Comparison of ENCODE assay signal across 28 cellular contexts in the genomic region with DNA sequence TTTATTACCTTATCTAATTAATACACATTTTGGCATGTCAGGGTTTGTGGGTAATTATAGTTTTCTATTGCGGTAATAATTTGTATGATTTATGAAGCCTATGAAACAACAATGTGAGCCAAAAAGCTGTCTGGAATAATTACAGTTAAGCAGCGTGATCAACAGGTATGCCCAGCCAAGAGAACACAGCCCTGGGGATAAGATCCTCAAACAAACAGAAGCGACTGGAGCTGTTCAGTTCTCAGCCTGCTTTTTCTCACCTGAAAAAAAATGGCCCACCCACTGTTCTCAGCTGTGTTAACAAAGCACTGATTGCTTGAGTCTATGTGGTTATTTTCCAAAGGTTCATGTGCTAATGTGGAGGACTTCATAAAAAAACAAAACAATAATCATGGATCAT.
"Had no signal": no experiment of that assay in that cellular context is flagged by ENCODE, and none has a peak within 500 bp of the region (broad histone marks: within the 10 kb centered on the region; RNA-seq: fewer than 3 reads in every experiment).

No MANE protein-coding gene starts in this region.

- H3K27ac Mint-ChIP-seq: activated naive CD4-positive, alpha-beta T cell treated with anti-CD3 and anti-CD28 coated beads, Interleukin-2, amount 50 U/mL, for 72 hours; activated naive CD8-positive, alpha-beta T cell treated with anti-CD3 and anti-CD28 coated beads, Interleukin-2, amount 50 U/mL, for 24 hours; T-helper 1 cell treated with Interleukin-12 subunit alpha and Interleukin-12 subunit beta and Interleukin-4 antibody, amounts not matched to agents 30 μg/mL and 1 μg/mL, for 36 hours; WTC11 had no signal

- H3K9me3 ChIP-seq: ascending aorta, body of pancreas, SJSA1 had no signal

- H3K36me3 Mint-ChIP-seq: activated naive CD4-positive, alpha-beta T cell treated with anti-CD3 and anti-CD28 coated beads, Interleukin-2, amount 50 U/mL, for 72 hours; WTC11 had no signal

- H3K36me3 ChIP-seq: ascending aorta, SJSA1 had no signal

- FAIRE-seq: colon, RCC 7860 had no signal

- H3K4me1 Mint-ChIP-seq: central memory CD8-positive, alpha-beta T cell had no signal

- H3K4me3 ChIP-seq: ascending aorta, body of pancreas, SJSA1 had no signal

- H3K27me3 ChIP-seq: ascending aorta, body of pancreas, SJSA1 had no signal

- ATAC-seq: activated naive CD4-positive, alpha-beta T cell treated with anti-CD3 and anti-CD28 coated beads, Interleukin-2, amount 50 U/mL, for 72 hours; activated naive CD8-positive, alpha-beta T cell treated with anti-CD3 and anti-CD28 coated beads, Interleukin-2, amount 50 U/mL, for 24 hours; activated T-cell treated with anti-CD3 and anti-CD28 coated beads, Interleukin-2, amount 50 U/mL, for 4 hours; body of pancreas; PC-3; SK-N-SH treated with all-trans-retinoic acid at 6 μM for 48 hours; WTC11 had no signal

- H3K27ac ChIP-seq: ascending aorta, body of pancreas, KMS-11, SJSA1 had no signal

- H3K9me3 Mint-ChIP-seq: central memory CD8-positive, alpha-beta T cell; T-helper 1 cell treated with Interleukin-12 subunit alpha and Interleukin-12 subunit beta and Interleukin-4 antibody, amounts not matched to agents 30 μg/mL and 1 μg/mL, for 36 hours had no signal

- H3K4me2 ChIP-seq: KMS-11 had no signal

- H3K4me1 ChIP-seq: ascending aorta, SJSA1 had no signal

- H3K4me3 Mint-ChIP-seq: activated naive CD8-positive, alpha-beta T cell treated with anti-CD3 and anti-CD28 coated beads, Interleukin-2, amount 50 U/mL, for 24 hours; activated T-cell treated with anti-CD3 and anti-CD28 coated beads, Interleukin-2, amount 50 U/mL, for 4 hours; central memory CD8-positive, alpha-beta T cell; T-helper 1 cell treated with Interleukin-12 subunit alpha and Interleukin-12 subunit beta and Interleukin-4 antibody, amounts not matched to agents 30 μg/mL and 1 μg/mL, for 36 hours; WTC11 had no signal

- DNase-seq: activated CD4-positive, alpha-beta T cell treated with anti-CD3 and anti-CD28 coated beads for 48 hours; activated CD4-positive, alpha-beta T cell treated with anti-CD3 and anti-CD28 coated beads, Interleukin-2, amount 50 U/mL, for 48 hours; activated CD4-positive, CD25-positive, alpha-beta regulatory T cell treated with anti-CD3 and anti-CD28 coated beads, Interleukin-2, amount 50 U/mL, for 72 hours; activated CD8-positive, alpha-beta memory T cell treated with anti-CD3 and anti-CD28 coated beads for 24 hours; activated effector memory CD4-positive, alpha-beta T cell treated with anti-CD3 and anti-CD28 coated beads, Interleukin-2, amount 50 U/mL, for 16 hours; activated naive CD4-positive, alpha-beta T cell treated with Interleukin-2 at 50 U/mL for 16 hours; activated naive CD8-positive, alpha-beta T cell treated with anti-CD3 and anti-CD28 coated beads, Interleukin-2, amount 50 U/mL, for 24 hours; activated T-cell treated with anti-CD3 and anti-CD28 coated beads, Interleukin-2, amount 50 U/mL, for 4 hours; amniotic stem cell; MM.1S; NCI-H1930; NCI-H345; NCI-H510A; NCI-H526 treated with DMSO at 0.1 percent for 48 hours; PC-3; SHP77; SW 1271 had no signal

- H3K9ac ChIP-seq: KMS-11 had no signal
